In the genomic region with DNA sequence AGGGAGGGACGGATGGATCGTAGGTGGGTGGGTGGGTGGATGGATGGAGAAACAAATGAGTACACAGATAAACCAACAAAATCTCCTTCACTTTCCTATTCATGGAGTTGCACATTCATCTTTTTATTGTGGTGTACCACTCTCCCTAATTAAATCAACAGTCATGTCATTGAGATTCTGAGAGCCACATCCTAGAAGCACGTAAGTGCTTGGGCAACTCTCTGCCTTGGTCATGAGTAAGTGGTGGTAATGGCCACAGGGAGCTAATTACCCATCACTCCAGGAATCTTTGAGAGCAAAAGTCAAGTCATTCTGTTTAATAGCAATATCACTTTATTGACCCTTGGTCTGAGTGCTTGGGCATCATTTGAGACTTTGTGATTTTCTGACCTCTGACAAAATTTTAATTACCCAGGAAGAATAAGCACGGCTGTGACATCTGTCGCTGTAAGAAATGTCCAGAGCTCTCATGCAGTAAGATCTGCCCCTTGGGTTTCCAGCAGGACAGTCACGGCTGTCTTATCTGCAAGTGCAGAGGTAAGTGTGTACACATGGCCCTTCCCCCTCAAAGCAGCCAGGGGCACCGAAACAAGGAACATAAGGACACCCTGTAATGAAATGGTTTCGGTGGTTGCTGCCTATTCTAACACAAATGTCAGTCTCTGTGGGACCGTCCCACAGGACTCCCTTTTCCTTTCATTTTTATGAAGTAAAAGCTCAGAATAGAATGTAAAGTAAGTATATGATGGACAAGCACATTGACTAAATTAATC, we compare ENCODE assay signal across 17 cellular contexts.
DNase-seq lines count a peak whose midpoint lies in the region; ATAC-seq and TF ChIP-seq lines count a peak whose summit lies in the region.
"Had no signal": no experiment of that assay in that cellular context is flagged by ENCODE, and none has a peak within 500 bp of the region (broad histone marks: within the 10 kb centered on the region; RNA-seq: fewer than 3 reads in every experiment).

No MANE protein-coding gene starts in this region.

- in situ Hi-C loops in IMR-90 (cut with MboI; ENCODE audit: low sequenced_read_pairs), result no loop called here

- H3K56ac ChIP-seq in IMR-90 (ENCODE audit: extremely low read depth, insufficient read depth, low read length), result no peak overlapping the region

- H3K4me1 Mint-ChIP-seq in glutamatergic neuron (ENCODE audit: low read depth, unreplicated experiment), result peaks cover 26% of the 10 kb centered on the region
- H3K4me1 Mint-ChIP-seq: activated B cell treated with CpG ODN at 0.5 μM for 24 hours had no signal

- peak overlapping the region; percentile 34 for H2BK5ac ChIP-seq in IMR-90 (ENCODE audit: low read depth, low read length, poor library complexity, severe bottlenecking)

- TF ChIP-seq CTCF in IMR-90 (conservative IDR thresholded peaks at IDR 0.05; ENCODE audit: low read depth, low read length), result no peak
- no peak for TF ChIP-seq CTCF in glutamatergic neuron (IDR thresholded peaks at IDR 0.05; ENCODE audit: partially characterized antibody, unreplicated experiment)

- peaks cover 8% of the 10 kb centered on the region for H3K9me1 ChIP-seq in IMR-90 (ENCODE audit: insufficient read depth, low read length)

- WGBS in IMR-90 (ENCODE audit: extremely low coverage in 2 of 2, insufficient read length in 1 of 2), 2 experiments, result 80% methylated on average over 1 of the region's 9 CpGs; no CpG with 5 or more reads in 1 of the 2 experiments

- no peak for TF ChIP-seq RAD21 in IMR-90 (IDR thresholded peaks at IDR 0.05; ENCODE audit: low read length)

- POLR2A ChIA-PET in IMR-90 (lab: Charles Lee; ENCODE audit: unreplicated experiment), result interaction anchor here (0.6 kb wide), 1 partner anchor 24 kb away, joined by 3 read pairs; no protein-coding TSS in a partner anchor

- no peaks in the 10 kb centered on the region for H3K9me3 ChIP-seq in IMR-90 (ENCODE audit: control insufficient read depth, insufficient read depth, low read length)
- H3K9me3 ChIP-seq: BLaER1 treated with 17β-estradiol and CSF1 and Interleukin-3, amounts not matched to agents 10 nM and 100 nM; ovary; SJCRH30 had no signal

- H2AFZ ChIP-seq in IMR-90 (replicated peaks; ENCODE audit: low read length, poor library complexity), result no peak overlapping the region

- 0 out of 2 replicates have a peak overlapping the region, but pooled peaks have one; percentile 4 for H2AK5ac ChIP-seq in IMR-90 (ENCODE audit: low read depth, low read length)

- H4K8ac ChIP-seq in IMR-90 (ENCODE audit: low read depth in 2 of 2, low read length in 2 of 2), result 0 out of 4 replicates have a peak overlapping the region, but pooled peaks of 1 of the 2 experiments have one; percentile 11

- DNase-seq in Daoy (ENCODE audit: low read depth) (peak; percentile 51), IMR-90 (no peak), glutamatergic neuron (peak; percentile 53), H7 (no peak), SIG-M5 (lab: John Stamatoyannopoulos, UW) (no peak)
- DNase-seq: activated B cell treated with CpG ODN at 0.5 μM for 24 hours, GDM1, hippocampal formation, ovary, SJCRH30 had no signal

- no peak overlapping the region for H4K91ac ChIP-seq in IMR-90 (ENCODE audit: insufficient read depth, low read depth, low read length)

- H3K23ac ChIP-seq in IMR-90 (ENCODE audit: low read depth, low read length), result 0 out of 2 replicates have a peak overlapping the region, but pooled peaks have one; percentile 20

- no peak overlapping the region for H3K4ac ChIP-seq in IMR-90 (ENCODE audit: low read depth, low read length)

- H3K4me3 ChIP-seq in IMR-90 (ENCODE audit: insufficient read depth, low read depth, low read length) (no peak overlapping the region), H7 (ENCODE audit: insufficient read depth, low read depth, low read length) (no peak overlapping the region)
- H3K4me3 ChIP-seq: BLaER1 treated with 17β-estradiol and CSF1 and Interleukin-3, amounts not matched to agents 10 nM and 100 nM; cardiac muscle cell; lung; ovary; SJCRH30 had no signal

- peak overlapping the region; percentile 84 for H3K27ac Mint-ChIP-seq in glutamatergic neuron (ENCODE audit: unreplicated experiment)
- H3K27ac Mint-ChIP-seq: activated B cell treated with CpG ODN at 0.5 μM for 24 hours had no signal

- H3K9me3 Mint-ChIP-seq in glutamatergic neuron (ENCODE audit: unreplicated experiment), result peaks cover 12% of the 10 kb centered on the region
- H3K9me3 Mint-ChIP-seq: activated B cell treated with CpG ODN at 0.5 μM for 24 hours had no signal

- CTCF ChIA-PET in IMR-90 (lab: Yijun Ruan, JAX), result interaction anchor here (1.3 kb wide), 1 partner anchor 159 kb away, joined by 3 read pairs; no protein-coding TSS in a partner anchor

- no peak overlapping the region for H3K27ac ChIP-seq in IMR-90 (ENCODE audit: insufficient read depth, low read length)
- H3K27ac ChIP-seq: BLaER1 treated with 17β-estradiol and CSF1 and Interleukin-3, amounts not matched to agents 10 nM and 100 nM; cardiac muscle cell; HL-60; ovary; SJCRH30 had no signal

- H3K79me1 ChIP-seq in IMR-90 (ENCODE audit: low read depth in 1 of 2, low read length in 2 of 2), result peaks cover 20 to 60% of the 10 kb centered on the region in 2 experiments

- no peak overlapping the region for H2BK120ac ChIP-seq in IMR-90 (ENCODE audit: low read depth, low read length)

- no peak overlapping the region for H2AK9ac ChIP-seq in IMR-90 (replicated peaks; ENCODE audit: low read depth, low read length, poor library complexity)

- ATAC-seq in GM19463 (IDR thresholded peaks at IDR 0.05; ENCODE audit: unreplicated experiment), result peak; percentile 58
- no peak for ATAC-seq in IMR-90 (ENCODE audit: low read depth)
- no peak for ATAC-seq in HG03025 (IDR thresholded peaks at IDR 0.05; ENCODE audit: low FRiP score, unreplicated experiment)
- ATAC-seq in HG03469 (IDR thresholded peaks at IDR 0.05; ENCODE audit: unreplicated experiment), result no peak

- H3K18ac ChIP-seq in IMR-90 (ENCODE audit: low read depth, low read length), result no peak overlapping the region

- no peak overlapping the region for H2BK15ac ChIP-seq in IMR-90 (ENCODE audit: low read depth, low read length)

- H3K36me3 ChIP-seq in IMR-90 (ENCODE audit: control insufficient read depth, insufficient read depth, low read length) (peaks cover 44% of the 10 kb centered on the region), H7 (replicated peaks; ENCODE audit: control insufficient read depth, insufficient read depth, low read length) (peaks cover 13% of the 10 kb centered on the region)
- H3K36me3 ChIP-seq: cardiac muscle cell, ovary had no signal

- dilution Hi-C loops in IMR-90 (cut with HindIII; ENCODE audit: low sequenced_read_pairs, unreplicated experiment), result no loop called here

- no peak overlapping the region for H3K4me2 ChIP-seq in IMR-90 (ENCODE audit: low read depth, low read length)
- H3K4me2 ChIP-seq: BLaER1 treated with 17β-estradiol and CSF1 and Interleukin-3, amounts not matched to agents 10 nM and 100 nM had no signal

- no peak overlapping the region for H3K9ac ChIP-seq in IMR-90 (ENCODE audit: low read depth, low read length)
- H3K9ac ChIP-seq: BLaER1 treated with 17β-estradiol and CSF1 and Interleukin-3, amounts not matched to agents 10 nM and 100 nM had no signal

- 0 out of 2 replicates have a peak, but pooled peaks cover 3% of the 10 kb centered on the region for H4K20me1 ChIP-seq in IMR-90 (ENCODE audit: insufficient read depth, low read length)
- H4K20me1 ChIP-seq: BLaER1 treated with 17β-estradiol and CSF1 and Interleukin-3, amounts not matched to agents 10 nM and 100 nM had no signal

- no peaks in the 10 kb centered on the region for H3K36me3 Mint-ChIP-seq in glutamatergic neuron (ENCODE audit: unreplicated experiment)

- H3K14ac ChIP-seq in IMR-90 (replicated peaks; ENCODE audit: low read depth, low read length), result 0 out of 2 replicates have a peak overlapping the region, but pooled peaks have one; percentile 26

- no peak overlapping the region for H2BK20ac ChIP-seq in IMR-90 (ENCODE audit: low read depth, low read length)

- no peak overlapping the region for H4K5ac ChIP-seq in IMR-90 (ENCODE audit: low read depth, low read length)

- no TSS peak for BruUV-seq in IMR-90 (replicated peaks; lab: Mats Ljungman, UMichigan)

- no peaks in the 10 kb centered on the region for H3K27me3 ChIP-seq in IMR-90 (ENCODE audit: control insufficient read depth, insufficient read depth, low read length)
- H3K27me3 ChIP-seq in H7 (ENCODE audit: control insufficient read depth, insufficient read depth, low read length), result no peaks in the 10 kb centered on the region
- H3K27me3 ChIP-seq: BLaER1 treated with 17β-estradiol and CSF1 and Interleukin-3, amounts not matched to agents 10 nM and 100 nM; ovary; SJCRH30 had no signal

- H3K4me3 Mint-ChIP-seq in glutamatergic neuron (ENCODE audit: unreplicated experiment), result peak overlapping the region; percentile 65
- H3K4me3 Mint-ChIP-seq: activated B cell treated with CpG ODN at 0.5 μM for 24 hours had no signal

- intact Hi-C loops in IMR-90 (cut with micrococcal nuclease), result loop anchor here (10.0 kb wide), 1 partner anchor 273 kb away; no protein-coding TSS in a partner anchor

- peaks cover 10% of the 10 kb centered on the region for H3K27me3 Mint-ChIP-seq in glutamatergic neuron (ENCODE audit: unreplicated experiment)
- H3K27me3 Mint-ChIP-seq: activated B cell treated with CpG ODN at 0.5 μM for 24 hours had no signal

- TF ChIP-seq POLR2A in IMR-90 (IDR thresholded peaks at IDR 0.05; ENCODE audit: low read depth, low read length), result no peak

- H3K4me1 ChIP-seq in IMR-90 (ENCODE audit: control insufficient read depth, insufficient read depth, low read length), result no peaks in the 10 kb centered on the region; the same call in 1 of the 2 replicates
- H3K4me1 ChIP-seq: BLaER1 treated with 17β-estradiol and CSF1 and Interleukin-3, amounts not matched to agents 10 nM and 100 nM; SJCRH30 had no signal

TF ChIP-seq in IMR-90, 13 proteins besides CTCF, POLR2A, EP300 and RAD21 (continues in another document):
- no peak for TF ChIP-seq CHD1 (IDR thresholded peaks at IDR 0.05; ENCODE audit: low read depth, low read length)
- TF ChIP-seq BHLHE40 (IDR thresholded peaks at IDR 0.05; ENCODE audit: low read depth, low read length), result no peak
- TF ChIP-seq MAZ (IDR thresholded peaks at IDR 0.05; ENCODE audit: borderline replicate concordance, low read depth, low read length), result no peak
- TF ChIP-seq NFE2L2 (IDR thresholded peaks at IDR 0.05; ENCODE audit: low read depth, low read length), result no peak
- no peak for TF ChIP-seq RFX5 (IDR thresholded peaks at IDR 0.05; ENCODE audit: low read depth, low read length)
- no peak for TF ChIP-seq SMC3 (IDR thresholded peaks at IDR 0.05; ENCODE audit: low read depth, low read length)
- no peak for TF ChIP-seq RCOR1 (IDR thresholded peaks at IDR 0.05; ENCODE audit: insufficient replicate concordance, low read length)
- no peak for TF ChIP-seq CEBPB (IDR thresholded peaks at IDR 0.05; ENCODE audit: low read depth, low read length)
- TF ChIP-seq FOS (IDR thresholded peaks at IDR 0.05; ENCODE audit: low read depth, low read length), result no peak

Comparison
In these comparisons a context has a peak if more than half of its experiments do, and no peak if none do; other contexts are left out.
1. DNase-seq: peak in Daoy (single experiment) and glutamatergic neuron (single experiment); none in IMR-90 (single experiment), H7 (single experiment) and SIG-M5 (single experiment).